ENCODE assay signal across 17 cellular contexts in the genomic region with DNA sequence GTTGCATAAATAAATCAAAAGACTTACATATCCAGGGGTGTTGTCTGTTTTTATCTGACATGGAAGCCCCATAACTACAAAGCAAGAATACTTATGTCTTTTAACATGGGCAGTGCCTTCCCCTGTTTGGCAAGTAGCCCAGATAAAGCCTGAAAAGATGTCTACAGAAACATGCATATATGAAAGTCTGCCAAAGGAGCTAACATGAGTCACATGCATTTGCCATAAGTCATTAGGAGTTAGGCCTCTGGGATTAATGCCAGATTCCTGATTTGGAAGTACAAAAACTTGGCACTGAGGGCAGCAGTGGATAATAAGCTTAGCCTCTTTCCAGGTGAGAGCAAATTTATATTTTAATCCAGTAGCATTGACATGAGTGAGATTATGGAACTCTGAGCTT.
A peak's percentile ranks its signal among the peaks of the same experiment; 100 is the strongest.
DNase-seq lines count a peak whose midpoint lies in the region; ATAC-seq and TF ChIP-seq lines count a peak whose summit lies in the region.
"Had no signal": no experiment of that assay in that cellular context is flagged by ENCODE, and none has a peak within 500 bp of the region (broad histone marks: within the 10 kb centered on the region; RNA-seq: fewer than 3 reads in every experiment).

No MANE protein-coding gene starts in this region.

- H3K27me3 ChIP-seq in body of pancreas, result no peaks in the 10 kb centered on the region
- H3K27me3 ChIP-seq: BE2C, ovary had no signal

- H3K4me1 ChIP-seq in body of pancreas, result no peaks in the 10 kb centered on the region
- H3K4me1 ChIP-seq: BE2C had no signal

- DNase-seq in DMS 273 treated with DMSO at 0.1 percent for 48 hours (lab: John Stamatoyannopoulos, UW) (peak; percentile 69), M059J (ENCODE audit: low read depth) (peak; percentile 15), body of pancreas (peak in 3 of 4 donors; percentile 6 to 59 (median 21)), kidney tubule cell (ENCODE audit: low spot score) (peak; percentile 85), left ventricle myocardium superior (no peak)
- DNase-seq in stimulated activated naive CD4-positive, alpha-beta T cell (lab: John Stamatoyannopoulos, UW), result no peak
- DNase-seq: activated CD4-positive, alpha-beta T cell treated with anti-CD3 and anti-CD28 coated beads, Interleukin-2, amount 10 ng/mL, durations not matched to agents 7 days and 5 days; activated T-cell treated with anti-CD3 and anti-CD28 coated beads, Interleukin-2, amount 50 U/mL, for 72 hours; amygdala; BE2C; dermis blood vessel endothelial cell; immature natural killer cell; ovary; stimulated activated CD4-positive, alpha-beta T cell treated with anti-CD3 and anti-CD28 coated beads, Interleukin-15, amount 100 ng/mL, for 24 hours had no signal

- no peak overlapping the region for H3K4me3 ChIP-seq in body of pancreas
- H3K4me3 ChIP-seq: ovary, thoracic aorta had no signal

- intact Hi-C loops in body of pancreas (cut with DNase I) (no loop called here), left ventricle myocardium superior (cut with micrococcal nuclease) (no loop called here)

- peak overlapping the region in 1 of 4 donors; percentile 26 for H3K27ac ChIP-seq in body of pancreas
- H3K27ac ChIP-seq: ovary, thoracic aorta had no signal

- TF ChIP-seq POLR2A in body of pancreas (IDR thresholded peaks at IDR 0.05), result no peak

- ATAC-seq in body of pancreas (no peak), GM21423 (IDR thresholded peaks at IDR 0.05; ENCODE audit: unreplicated experiment) (no peak), left ventricle myocardium superior (no peak), GM19324 (IDR thresholded peaks at IDR 0.05; ENCODE audit: low FRiP score, unreplicated experiment) (no peak)
- ATAC-seq: activated T-cell treated with anti-CD3 and anti-CD28 coated beads, Interleukin-2, amount 50 U/mL, for 72 hours had no signal

- H3K36me3 ChIP-seq in body of pancreas (replicated peaks in 1 of 2; ENCODE audit: insufficient read depth in 1 of 2, low read depth in 2 of 2), result no peaks in the 10 kb centered on the region
- H3K36me3 ChIP-seq: BE2C, ovary, thoracic aorta had no signal

- TF ChIP-seq CTCF in body of pancreas (IDR thresholded peaks at IDR 0.05), result no peak

- H3K9me3 ChIP-seq in body of pancreas, result no peaks in the 10 kb centered on the region
- H3K9me3 ChIP-seq: BE2C had no signal

Comparison
In these comparisons a context has a peak if more than half of its experiments do, and no peak if none do; other contexts are left out.
1. DNase-seq: peak in DMS 273 treated with DMSO at 0.1 percent for 48 hours (single experiment), M059J (single experiment), body of pancreas (3 of 4) and kidney tubule cell (single experiment); none in stimulated activated naive CD4-positive, alpha-beta T cell (0 of 6) and left ventricle myocardium superior (single experiment).